In genomic region chr4:98125585-98125984, GRCh38 we compare ENCODE assay signal across 9 cellular contexts. TPM values are rescaled to one million over a fixed set of nuclear protein-coding genes. Genes with fewer than 3 reads are reported as not detected.
"Had no signal": no experiment of that assay in that cellular context is flagged by ENCODE, and none has a peak within 500 bp of the region (broad histone marks: within the 10 kb centered on the region; RNA-seq: fewer than 3 reads in every experiment).

No MANE protein-coding gene starts in this region.

- H3K4me1 Mint-ChIP-seq: GM23338, H9, IgD-negative memory B cell had no signal

- H3K36me3 Mint-ChIP-seq: IgD-negative memory B cell had no signal

- FAIRE-seq: H1, H54, HTR-8/SVneo had no signal

- H3K27ac Mint-ChIP-seq: GM23338, H9, IgD-negative memory B cell had no signal

- DNase-seq: H9, HCEC 1CT, KBM-7 had no signal

- H3K4me3 Mint-ChIP-seq: GM23338, H9, IgD-negative memory B cell had no signal

- ATAC-seq: GM23338 had no signal

- H3K4me3 ChIP-seq: GM23338 had no signal

RNA-seq across cellular contexts. Expression of gene STPG2, which starts 17.7 kb away (rescaled TPM):
- total RNA-seq: H1, HT-29 had no signal
